Comparison of ENCODE assay signal across 23 cellular contexts in the genomic region with DNA sequence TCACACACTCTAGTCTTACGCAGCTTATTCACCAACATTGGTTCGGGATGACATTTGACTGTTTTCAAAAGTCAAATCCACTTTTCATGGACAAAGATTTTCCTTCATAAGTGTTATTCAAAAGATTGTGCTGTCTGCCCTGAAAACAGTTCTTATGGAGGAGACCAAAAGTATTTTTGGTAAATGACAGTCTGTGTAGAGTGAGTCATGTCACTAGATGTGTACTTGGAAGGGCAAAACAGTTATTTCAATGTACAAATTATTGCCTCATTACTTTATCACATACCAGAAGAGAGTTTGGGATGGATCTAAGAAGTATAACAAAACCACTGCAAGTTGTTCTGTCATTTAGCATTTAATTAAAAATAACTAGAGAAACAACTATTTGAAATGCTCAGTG.
"Had no signal": no experiment of that assay in that cellular context is flagged by ENCODE, and none has a peak within 500 bp of the region (broad histone marks: within the 10 kb centered on the region; RNA-seq: fewer than 3 reads in every experiment).

No MANE protein-coding gene starts in this region.

- ATAC-seq: activated CD4-positive, alpha-beta T cell treated with anti-CD3 and anti-CD28 coated beads for 36 hours; activated CD8-positive, alpha-beta memory T cell treated with anti-CD3 and anti-CD28 coated beads, Interleukin-2, amount 10 ng/mL, durations not matched to agents 7 days and 5 days; activated T-cell treated with anti-CD3 and anti-CD28 coated beads, Interleukin-2, amount 50 U/mL, for 4 hours; body of pancreas; gastroesophageal sphincter; naive thymus-derived CD8-positive, alpha-beta T cell; T-helper 17 cell had no signal

- H3K27ac Mint-ChIP-seq: activated CD4-positive, alpha-beta memory T cell treated with anti-CD3 and anti-CD28 coated beads for 36 hours; activated CD4-positive, alpha-beta T cell treated with anti-CD3 and anti-CD28 coated beads for 36 hours; activated CD8-positive, alpha-beta memory T cell treated with anti-CD3 and anti-CD28 coated beads, Interleukin-2, amount 10 ng/mL, durations not matched to agents 7 days and 5 days; naive thymus-derived CD8-positive, alpha-beta T cell; T-helper 17 cell; type B pancreatic cell had no signal

- H3K27ac ChIP-seq: adrenal gland, body of pancreas, esophagus squamous epithelium, gastroesophageal sphincter, hepatocyte, neutrophil, suprapubic skin had no signal

- H3K4me1 ChIP-seq: adrenal gland, body of pancreas, gastroesophageal sphincter had no signal

- H3K27me3 ChIP-seq: adrenal gland, body of pancreas, esophagus squamous epithelium, gastroesophageal sphincter, hepatocyte, neutrophil, suprapubic skin had no signal

- H3K9me3 Mint-ChIP-seq: activated CD4-positive, alpha-beta memory T cell treated with anti-CD3 and anti-CD28 coated beads for 36 hours; activated T-cell treated with anti-CD3 and anti-CD28 coated beads, Interleukin-2, amount 50 U/mL, for 4 hours; type B pancreatic cell had no signal

- H3K36me3 ChIP-seq: adrenal gland, esophagus squamous epithelium, gastroesophageal sphincter, neutrophil, suprapubic skin had no signal

- H3K27me3 Mint-ChIP-seq: activated CD4-positive, alpha-beta memory T cell treated with anti-CD3 and anti-CD28 coated beads for 36 hours; type B pancreatic cell had no signal

- H3K9me3 ChIP-seq: adrenal gland, body of pancreas, esophagus squamous epithelium, gastroesophageal sphincter, neutrophil, suprapubic skin had no signal

- H3K36me3 Mint-ChIP-seq: activated CD4-positive, alpha-beta memory T cell treated with anti-CD3 and anti-CD28 coated beads for 36 hours; activated CD8-positive, alpha-beta memory T cell treated with anti-CD3 and anti-CD28 coated beads, Interleukin-2, amount 10 ng/mL, durations not matched to agents 7 days and 5 days; naive thymus-derived CD8-positive, alpha-beta T cell; type B pancreatic cell had no signal

- H3K4me3 Mint-ChIP-seq: activated CD4-positive, alpha-beta memory T cell treated with anti-CD3 and anti-CD28 coated beads for 36 hours; activated CD4-positive, alpha-beta T cell treated with anti-CD3 and anti-CD28 coated beads for 36 hours; activated CD8-positive, alpha-beta memory T cell treated with anti-CD3 and anti-CD28 coated beads, Interleukin-2, amount 10 ng/mL, durations not matched to agents 7 days and 5 days; activated T-cell treated with anti-CD3 and anti-CD28 coated beads, Interleukin-2, amount 50 U/mL, for 4 hours; naive thymus-derived CD8-positive, alpha-beta T cell; T-helper 17 cell; type B pancreatic cell had no signal

- H3K4me3 ChIP-seq: adrenal gland, body of pancreas, esophagus squamous epithelium, gastroesophageal sphincter, hepatocyte, smooth muscle cell, suprapubic skin had no signal

- DNase-seq: activated CD4-positive, alpha-beta memory T cell treated with anti-CD3 and anti-CD28 coated beads for 36 hours; activated CD4-positive, alpha-beta T cell treated with anti-CD3 and anti-CD28 coated beads for 36 hours; activated CD8-positive, alpha-beta memory T cell treated with anti-CD3 and anti-CD28 coated beads, Interleukin-2, amount 10 ng/mL, durations not matched to agents 7 days and 5 days; activated effector memory CD4-positive, alpha-beta T cell treated with Interleukin-2 at 50 U/mL for 16 hours; activated naive CD4-positive, alpha-beta T cell treated with anti-CD3 and anti-CD28 coated beads, Interleukin-2, amount 50 U/mL, for 16 hours; activated T-cell treated with anti-CD3 and anti-CD28 coated beads, Interleukin-2, amount 50 U/mL, for 4 hours; adrenal gland; body of pancreas; effector CD8-positive, alpha-beta T cell; esophagus squamous epithelium; islet precursor cell; naive thymus-derived CD8-positive, alpha-beta T cell; right cardiac atrium; stimulated activated CD4-positive, alpha-beta T cell treated with anti-CD3 and anti-CD28 coated beads, Interleukin-4, amount 100 ng/mL, for 4 hours; stimulated activated CD8-positive, alpha-beta memory T cell treated with anti-CD3 and anti-CD28 coated beads, Interleukin-4, amount 100 ng/mL, for 48 hours; stimulated activated naive CD4-positive, alpha-beta T cell treated with Interleukin-2 at 50 U/mL for 16 hours; T-helper 17 cell had no signal

- H3K4me1 Mint-ChIP-seq: activated CD4-positive, alpha-beta T cell treated with anti-CD3 and anti-CD28 coated beads for 36 hours; activated CD8-positive, alpha-beta memory T cell treated with anti-CD3 and anti-CD28 coated beads, Interleukin-2, amount 10 ng/mL, durations not matched to agents 7 days and 5 days; T-helper 17 cell had no signal
